ENCODE assay signal across 11 cellular contexts in genomic region chr11:79026803-79027445, GRCh38.
A peak's percentile ranks its signal among the peaks of the same experiment; 100 is the strongest.
DNase-seq lines count a peak whose midpoint lies in the region; ATAC-seq, FAIRE-seq and TF ChIP-seq lines count a peak whose summit lies in the region.
"Had no signal": no experiment of that assay in that cellular context is flagged by ENCODE, and none has a peak within 500 bp of the region (broad histone marks: within the 10 kb centered on the region; RNA-seq: fewer than 3 reads in every experiment).

No MANE protein-coding gene starts in this region.

- H3K4me1 ChIP-seq in astrocyte (ENCODE audit: insufficient read depth, low read length): peaks cover 12% of the 10 kb centered on the region
- no peaks in the 10 kb centered on the region for H3K4me1 ChIP-seq in pancreas

- DNase-seq in GF-D8 (lab: John Stamatoyannopoulos, UW): peak; percentile 0
- DNase-seq in astrocyte (ENCODE audit: low read depth): peak; percentile 74
- no peak for DNase-seq in NCI-H526 treated with DMSO at 0.1 percent for 48 hours (lab: John Stamatoyannopoulos, UW)
- no peak for DNase-seq in pancreas
- no peak for DNase-seq in osteocyte (ENCODE audit: extremely low spot score, unreplicated experiment)
- DNase-seq: activated T-cell treated with anti-CD3 and anti-CD28 coated beads, Interleukin-2, amount 50 U/mL, for 48 hours; CD4-positive, alpha-beta T cell; occipital lobe had no signal

- no peak overlapping the region for H3K9ac ChIP-seq in astrocyte (ENCODE audit: low read length)

- no peaks in the 10 kb centered on the region for H3K9me3 ChIP-seq in astrocyte (ENCODE audit: insufficient read depth, low read depth, low read length)
- no peaks in the 10 kb centered on the region for H3K9me3 ChIP-seq in pancreas

- H3K36me3 ChIP-seq in astrocyte (ENCODE audit: insufficient read depth, low read length): no peaks in the 10 kb centered on the region
- no peaks in the 10 kb centered on the region for H3K36me3 ChIP-seq in pancreas

- no peaks in the 10 kb centered on the region for H3K36me3 Mint-ChIP-seq in astrocyte (ENCODE audit: low read depth, unreplicated experiment)
- no peaks in the 10 kb centered on the region for H3K36me3 Mint-ChIP-seq in osteocyte (ENCODE audit: unreplicated experiment)

- H3K4me1 Mint-ChIP-seq in astrocyte (ENCODE audit: low read depth, unreplicated experiment): peaks cover 7% of the 10 kb centered on the region
- peaks cover 2% of the 10 kb centered on the region for H3K4me1 Mint-ChIP-seq in osteocyte (ENCODE audit: unreplicated experiment)

- no peak overlapping the region for H2AFZ ChIP-seq in astrocyte (ENCODE audit: low read depth, low read length)

- FAIRE-seq in astrocyte (lab: Jason Lieb, UNC): peak; percentile 72
- FAIRE-seq in pancreas (lab: Jason Lieb, UNC): no peak

- intact Hi-C loops in pancreas (cut with DNase I): no loop called here

- H3K27me3 ChIP-seq in astrocyte (ENCODE audit: insufficient read depth, low read length) (peaks cover 9% of the 10 kb centered on the region), pancreas (no peaks in the 10 kb centered on the region)

- H3K4me3 Mint-ChIP-seq in astrocyte (ENCODE audit: unreplicated experiment) (no peak overlapping the region), osteocyte (ENCODE audit: unreplicated experiment) (no peak overlapping the region)
- H3K4me3 Mint-ChIP-seq: CD4-positive, alpha-beta T cell had no signal

- H3K27ac ChIP-seq in astrocyte (ENCODE audit: low read depth, low read length) (no peak overlapping the region), pancreas (no peak overlapping the region)

- H3K9me3 Mint-ChIP-seq in astrocyte (ENCODE audit: unreplicated experiment) (no peaks in the 10 kb centered on the region), osteocyte (ENCODE audit: unreplicated experiment) (no peaks in the 10 kb centered on the region)
- H3K9me3 Mint-ChIP-seq: CD4-positive, alpha-beta T cell had no signal

- 68 to 70% methylated on average over 3 of the region's 3 CpGs for WGBS in pancreas, 2 donors

- peaks cover 65% of the 10 kb centered on the region for H3K27me3 Mint-ChIP-seq in astrocyte (ENCODE audit: low read depth, unreplicated experiment)
- no peaks in the 10 kb centered on the region for H3K27me3 Mint-ChIP-seq in osteocyte (ENCODE audit: unreplicated experiment)

- H4K20me1 ChIP-seq in astrocyte (ENCODE audit: insufficient read depth, low read length): peaks cover 4% of the 10 kb centered on the region

- H3K4me2 ChIP-seq in astrocyte (ENCODE audit: low read length): peak overlapping the region; percentile 19

- no peaks in the 10 kb centered on the region for H3K79me2 ChIP-seq in astrocyte (ENCODE audit: insufficient read depth, low read length)

- H3K4me3 ChIP-seq in astrocyte (ENCODE audit: insufficient read depth, low read depth, low read length) (no peak overlapping the region), pancreas (no peak overlapping the region)

- no peak for TF ChIP-seq CTCF in astrocyte (IDR thresholded peaks at IDR 0.05; ENCODE audit: insufficient read depth, low read depth, low read length)
- TF ChIP-seq CTCF in pancreas (IDR thresholded peaks at IDR 0.05): no peak
- no peak for TF ChIP-seq CTCF in osteocyte (IDR thresholded peaks at IDR 0.05)

- H3K27ac Mint-ChIP-seq in astrocyte (ENCODE audit: unreplicated experiment): no peak overlapping the region
- H3K27ac Mint-ChIP-seq in osteocyte (ENCODE audit: unreplicated experiment): no peak overlapping the region
- H3K27ac Mint-ChIP-seq: CD4-positive, alpha-beta T cell had no signal

- ATAC-seq in GM21423 (IDR thresholded peaks at IDR 0.05; ENCODE audit: unreplicated experiment): peak; percentile 64
- peak; percentile 58 for ATAC-seq in HG03354 (IDR thresholded peaks at IDR 0.05; ENCODE audit: poor library complexity, severe bottlenecking, unreplicated experiment)
- no peak for ATAC-seq in GM18861 (IDR thresholded peaks at IDR 0.05; ENCODE audit: unreplicated experiment)
- ATAC-seq in pancreas: no peak

Comparison
In these comparisons a context has a peak if more than half of its experiments do, and no peak if none do; other contexts are left out.
1. DNase-seq: peak in GF-D8 (single experiment) and astrocyte (single experiment); none in NCI-H526 treated with DMSO at 0.1 percent for 48 hours (single experiment), pancreas (0 of 6) and osteocyte (single experiment).
2. ATAC-seq: peak in GM21423 (single experiment) and HG03354 (single experiment); none in GM18861 (single experiment) and pancreas (0 of 4).